1 cellular context compared by ENCODE assay signal in genomic region chr22:21842946-21843345, GRCh38.
TF ChIP-seq lines count a peak whose summit lies in the region.

No MANE protein-coding gene starts in this region.

TF ChIP-seq in WTC11, 78 proteins besides CTCF, POLR2A, EP300 and RAD21 (continued from another document):
- TF ChIP-seq, protein P1, sequence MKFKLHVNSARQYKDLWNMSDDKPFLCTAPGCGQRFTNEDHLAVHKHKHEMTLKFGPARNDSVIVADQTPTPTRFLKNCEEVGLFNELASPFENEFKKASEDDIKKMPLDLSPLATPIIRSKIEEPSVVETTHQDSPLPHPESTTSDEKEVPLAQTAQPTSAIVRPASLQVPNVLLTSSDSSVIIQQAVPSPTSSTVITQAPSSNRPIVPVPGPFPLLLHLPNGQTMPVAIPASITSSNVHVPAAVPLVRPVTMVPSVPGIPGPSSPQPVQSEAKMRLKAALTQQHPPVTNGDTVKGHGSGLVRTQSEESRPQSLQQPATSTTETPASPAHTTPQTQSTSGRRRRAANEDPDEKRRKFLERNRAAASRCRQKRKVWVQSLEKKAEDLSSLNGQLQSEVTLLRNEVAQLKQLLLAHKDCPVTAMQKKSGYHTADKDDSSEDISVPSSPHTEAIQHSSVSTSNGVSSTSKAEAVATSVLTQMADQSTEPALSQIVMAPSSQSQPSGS (CRISPR knock-in tag; IDR thresholded peaks at IDR 0.05; ENCODE audit: borderline replicate concordance, low read depth), result no peak
- TF ChIP-seq ZNF121 (CRISPR knock-in tag; IDR thresholded peaks at IDR 0.05) (no peak), NFYB (CRISPR knock-in tag; conservative IDR thresholded peaks at IDR 0.05; ENCODE audit: low read depth) (no peak), CREM (CRISPR knock-in tag; IDR thresholded peaks at IDR 0.05) (no peak), TEAD4 (CRISPR knock-in tag; IDR thresholded peaks at IDR 0.05) (no peak), ZNF263 (CRISPR knock-in tag; IDR thresholded peaks at IDR 0.05; ENCODE audit: low read depth) (no peak)
- TF ChIP-seq, protein P2, sequence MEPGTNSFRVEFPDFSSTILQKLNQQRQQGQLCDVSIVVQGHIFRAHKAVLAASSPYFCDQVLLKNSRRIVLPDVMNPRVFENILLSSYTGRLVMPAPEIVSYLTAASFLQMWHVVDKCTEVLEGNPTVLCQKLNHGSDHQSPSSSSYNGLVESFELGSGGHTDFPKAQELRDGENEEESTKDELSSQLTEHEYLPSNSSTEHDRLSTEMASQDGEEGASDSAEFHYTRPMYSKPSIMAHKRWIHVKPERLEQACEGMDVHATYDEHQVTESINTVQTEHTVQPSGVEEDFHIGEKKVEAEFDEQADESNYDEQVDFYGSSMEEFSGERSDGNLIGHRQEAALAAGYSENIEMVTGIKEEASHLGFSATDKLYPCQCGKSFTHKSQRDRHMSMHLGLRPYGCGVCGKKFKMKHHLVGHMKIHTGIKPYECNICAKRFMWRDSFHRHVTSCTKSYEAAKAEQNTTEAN (CRISPR knock-in tag; IDR thresholded peaks at IDR 0.05), result no peak
